Comparison of ENCODE assay signal across 13 cellular contexts in genomic region chr5:173238312-173239232, GRCh38. TPM values are rescaled to one million over a fixed set of nuclear protein-coding genes. Genes with fewer than 3 reads are reported as not detected.
DNase-seq lines count a peak whose midpoint lies in the region; ATAC-seq and TF ChIP-seq lines count a peak whose summit lies in the region.
"Had no signal": no experiment of that assay in that cellular context is flagged by ENCODE, and none has a peak within 500 bp of the region (broad histone marks: within the 10 kb centered on the region; RNA-seq: fewer than 3 reads in every experiment).

No MANE protein-coding gene starts in this region.

- DNase-seq in stimulated activated naive CD8-positive, alpha-beta T cell treated with anti-CD3 and anti-CD28 coated beads, Interleukin-15, Interleukin-2, amounts not matched to agents 100 U/mL and 50 U/mL, for 24 hours: no peak
- no peak for DNase-seq in activated T-cell treated with anti-CD3 and anti-CD28 coated beads, Interleukin-2, amount 50 U/mL, for 72 hours
- DNase-seq in lower lobe of right lung (no peak), GOT3 (lab: John Stamatoyannopoulos, UW) (no peak), prostate gland (ENCODE audit: low spot score) (no peak), DMS153 treated with DMSO at 0.1 percent for 48 hours (lab: John Stamatoyannopoulos, UW; ENCODE audit: unreplicated experiment) (no peak), NCI-H1694 (lab: John Stamatoyannopoulos, UW) (no peak)
- DNase-seq: activated CD4-positive, alpha-beta T cell treated with anti-CD3 and anti-CD28 coated beads, Interleukin-2, amount 50 U/mL, for 48 hours; NCI-H1105 treated with DMSO at 0.1 percent for 48 hours had no signal

- WGBS in prostate gland: 5% methylated on average over 71 of the region's 74 CpGs

- H3K4me3 ChIP-seq in lower lobe of right lung (peak overlapping the region; percentile 27), prostate gland (no peak overlapping the region)

- H3K4me1 Mint-ChIP-seq in stimulated activated naive CD8-positive, alpha-beta T cell treated with anti-CD3 and anti-CD28 coated beads, Interleukin-15, Interleukin-2, amounts not matched to agents 100 ng/mL and 50 ng/mL, for 24 hours (ENCODE audit: low read depth): peaks cover 50% of the 10 kb centered on the region
- H3K4me1 Mint-ChIP-seq in activated T-cell treated with anti-CD3 and anti-CD28 coated beads, Interleukin-2, amount 50 U/mL, for 72 hours (ENCODE audit: low read depth): peaks cover 51% of the 10 kb centered on the region

- H3K27ac Mint-ChIP-seq in stimulated activated naive CD8-positive, alpha-beta T cell treated with anti-CD3 and anti-CD28 coated beads, Interleukin-15, Interleukin-2, amounts not matched to agents 100 ng/mL and 50 ng/mL, for 24 hours: peak overlapping the region; percentile 80
- peak overlapping the region; percentile 72 for H3K27ac Mint-ChIP-seq in activated T-cell treated with anti-CD3 and anti-CD28 coated beads, Interleukin-2, amount 50 U/mL, for 72 hours

- peaks cover 93% of the 10 kb centered on the region for H3K27me3 Mint-ChIP-seq in stimulated activated naive CD8-positive, alpha-beta T cell treated with anti-CD3 and anti-CD28 coated beads, Interleukin-15, Interleukin-2, amounts not matched to agents 100 ng/mL and 50 ng/mL, for 24 hours
- peaks cover 99% of the 10 kb centered on the region for H3K27me3 Mint-ChIP-seq in activated T-cell treated with anti-CD3 and anti-CD28 coated beads, Interleukin-2, amount 50 U/mL, for 72 hours (ENCODE audit: low read depth)

- no peaks in the 10 kb centered on the region for H3K9me3 Mint-ChIP-seq in stimulated activated naive CD8-positive, alpha-beta T cell treated with anti-CD3 and anti-CD28 coated beads, Interleukin-15, Interleukin-2, amounts not matched to agents 100 ng/mL and 50 ng/mL, for 24 hours
- no peaks in the 10 kb centered on the region for H3K9me3 Mint-ChIP-seq in activated T-cell treated with anti-CD3 and anti-CD28 coated beads, Interleukin-2, amount 50 U/mL, for 72 hours

- H3K9me3 ChIP-seq in lower lobe of right lung (no peaks in the 10 kb centered on the region), prostate gland (no peaks in the 10 kb centered on the region)

- H3K4me1 ChIP-seq in lower lobe of right lung: peaks cover 33% of the 10 kb centered on the region
- H3K4me1 ChIP-seq in prostate gland (replicated peaks): no peaks in the 10 kb centered on the region

- TF ChIP-seq CTCF in lower lobe of right lung (IDR thresholded peaks at IDR 0.05) (no peak), prostate gland (IDR thresholded peaks at IDR 0.05) (no peak)

- H3K27me3 ChIP-seq in lower lobe of right lung (ENCODE audit: low read depth): peaks cover 100% of the 10 kb centered on the region
- H3K27me3 ChIP-seq in prostate gland (replicated peaks; ENCODE audit: insufficient read depth): peaks cover 61% of the 10 kb centered on the region

- H3K36me3 ChIP-seq in lower lobe of right lung: no peaks in the 10 kb centered on the region
- H3K36me3 ChIP-seq in prostate gland: no peaks in the 10 kb centered on the region

- no peaks in the 10 kb centered on the region for H3K36me3 Mint-ChIP-seq in stimulated activated naive CD8-positive, alpha-beta T cell treated with anti-CD3 and anti-CD28 coated beads, Interleukin-15, Interleukin-2, amounts not matched to agents 100 ng/mL and 50 ng/mL, for 24 hours (ENCODE audit: low read depth)
- H3K36me3 Mint-ChIP-seq in activated T-cell treated with anti-CD3 and anti-CD28 coated beads, Interleukin-2, amount 50 U/mL, for 72 hours (ENCODE audit: insufficient read depth in 2 of 2): peaks cover 0 to 2% of the 10 kb centered on the region in 2 donors

- intact Hi-C loops in lower lobe of right lung (cut with DNase I) (no loop called here), prostate gland (cut with DNase I) (no loop called here)

- H3K27ac ChIP-seq in lower lobe of right lung (no peak overlapping the region), prostate gland (no peak overlapping the region)
- H3K27ac ChIP-seq: epithelial cell of prostate had no signal

- no peak for TF ChIP-seq POLR2A in prostate gland (IDR thresholded peaks at IDR 0.05)

- no peak for ATAC-seq in stimulated activated naive CD8-positive, alpha-beta T cell treated with anti-CD3 and anti-CD28 coated beads, Interleukin-15, Interleukin-2, amounts not matched to agents 100 U/mL and 50 U/mL, for 24 hours
- no peak for ATAC-seq in activated T-cell treated with anti-CD3 and anti-CD28 coated beads, Interleukin-2, amount 50 U/mL, for 72 hours (replicated peaks in 1 of 2)
- no peak for ATAC-seq in lower lobe of right lung

- peak overlapping the region; percentile 61 for H3K4me3 Mint-ChIP-seq in stimulated activated naive CD8-positive, alpha-beta T cell treated with anti-CD3 and anti-CD28 coated beads, Interleukin-15, Interleukin-2, amounts not matched to agents 100 ng/mL and 50 ng/mL, for 24 hours
- peak overlapping the region; percentile 70 to 71 for H3K4me3 Mint-ChIP-seq in activated T-cell treated with anti-CD3 and anti-CD28 coated beads, Interleukin-2, amount 50 U/mL, for 72 hours

RNA-seq across cellular contexts. Expression of gene NKX2-5, which starts 3.6 kb away (rescaled TPM):
- total RNA-seq in activated T-cell treated with anti-CD3 and anti-CD28 coated beads, Interleukin-2, amount 50 U/mL, for 72 hours: under 1 TPM in 1 of 2 donors, not detected in 1; 0.26 TPM
- not detected for total RNA-seq in lower lobe of right lung
- total RNA-seq in prostate gland: not detected
- total RNA-seq: posterior vena cava, urinary bladder had no signal
